In genomic region chr17:42132941-42133340, GRCh38 we compare ENCODE assay signal across 2 cellular contexts.
TF ChIP-seq lines count a peak whose summit lies in the region.

No MANE protein-coding gene starts in this region.

TF ChIP-seq in SK-N-SH treated with all-trans-retinoic acid at 6 μM for 48 hours, 23 proteins besides CTCF, POLR2A, EP300 and RAD21:
- TF ChIP-seq ISL1 (CRISPR knock-in tag; IDR thresholded peaks at IDR 0.05) (no peak), TOX (CRISPR knock-in tag; IDR thresholded peaks at IDR 0.05; ENCODE audit: borderline replicate concordance) (no peak), PPARA (CRISPR knock-in tag; IDR thresholded peaks at IDR 0.05; ENCODE audit: borderline replicate concordance) (no peak), ZNF565 (CRISPR knock-in tag; conservative IDR thresholded peaks at IDR 0.05; ENCODE audit: low read depth) (no peak), SNAI2 (CRISPR knock-in tag; IDR thresholded peaks at IDR 0.05) (no peak), OSR1 (CRISPR knock-in tag; IDR thresholded peaks at IDR 0.05) (no peak), ZNF70 (CRISPR knock-in tag; IDR thresholded peaks at IDR 0.05) (no peak), CREB5 (CRISPR knock-in tag; IDR thresholded peaks at IDR 0.05; ENCODE audit: low read depth) (no peak), BACH2 (CRISPR knock-in tag; IDR thresholded peaks at IDR 0.05; ENCODE audit: borderline replicate concordance) (no peak), PATZ1 (CRISPR knock-in tag; IDR thresholded peaks at IDR 0.05; ENCODE audit: borderline replicate concordance) (no peak), ZFP30 (CRISPR knock-in tag; IDR thresholded peaks at IDR 0.05) (no peak)

TF ChIP-seq in endothelial cell of umbilical vein, 7 proteins besides CTCF, POLR2A, EP300 and RAD21:
- TF ChIP-seq MAX (IDR thresholded peaks at IDR 0.05; ENCODE audit: insufficient read depth, insufficient read length) = no peak
- TF ChIP-seq GATA2 (IDR thresholded peaks at IDR 0.05; ENCODE audit: insufficient read depth, insufficient read length, low read depth, low read length) = no peak
- no peak for TF ChIP-seq FOS (IDR thresholded peaks at IDR 0.05; ENCODE audit: borderline replicate concordance, insufficient read depth, low read length)
- TF ChIP-seq MYC (IDR thresholded peaks at IDR 0.05; ENCODE audit: low read depth, low read length) = no peak
- no peak for TF ChIP-seq EZH2 (IDR thresholded peaks at IDR 0.05; ENCODE audit: borderline replicate concordance, low read depth, low read length, severe bottlenecking)
- no peak for TF ChIP-seq JUN (IDR thresholded peaks at IDR 0.05; ENCODE audit: borderline replicate concordance, insufficient read depth, insufficient read length, low read depth)
